Comparison of ENCODE assay signal across 15 cellular contexts in the genomic region with DNA sequence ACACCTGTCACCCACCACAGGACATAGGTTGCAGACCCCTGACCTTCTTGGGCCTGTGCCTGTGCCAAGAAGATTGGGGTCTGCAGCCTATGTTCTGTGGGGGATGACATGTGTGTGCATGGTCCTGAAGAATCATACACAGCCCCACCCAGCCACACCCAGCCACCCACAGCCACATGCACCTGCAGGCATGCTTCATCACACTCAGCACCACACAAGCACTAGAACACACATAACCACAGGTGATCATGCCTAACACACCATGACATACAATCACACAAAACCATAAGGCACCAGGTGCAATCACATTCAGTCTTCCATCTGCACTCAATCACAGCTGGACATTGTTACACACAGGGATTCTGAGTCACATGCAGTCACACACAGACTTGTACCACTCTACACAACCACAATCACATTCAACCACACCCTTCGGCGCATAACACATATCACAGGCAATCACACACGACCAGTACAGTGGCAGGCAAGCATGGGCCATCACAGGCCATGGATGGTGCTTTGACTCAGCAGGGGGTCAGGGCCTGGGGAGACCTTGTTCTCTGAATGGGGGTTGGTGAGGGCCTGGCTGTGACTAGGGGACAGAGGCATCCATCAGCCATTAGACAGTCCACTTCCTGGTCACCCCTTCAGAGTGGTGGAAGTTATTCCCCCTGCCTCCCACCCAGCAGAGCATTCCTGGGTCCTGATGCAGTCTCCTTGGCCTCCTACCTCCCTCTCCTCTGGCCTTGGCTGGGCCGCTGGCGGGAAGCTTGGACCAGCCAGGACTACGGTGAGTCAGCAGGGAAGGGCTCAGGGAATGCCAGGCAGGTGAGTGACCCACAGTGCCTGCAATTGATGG. TPM values are rescaled to one million over a fixed set of nuclear protein-coding genes. Genes with fewer than 3 reads are reported as not detected.
DNase-seq lines count a peak whose midpoint lies in the region; ATAC-seq, FAIRE-seq and TF ChIP-seq lines count a peak whose summit lies in the region.
"Had no signal": no experiment of that assay in that cellular context is flagged by ENCODE, and none has a peak within 500 bp of the region (broad histone marks: within the 10 kb centered on the region; RNA-seq: fewer than 3 reads in every experiment).

No MANE protein-coding gene starts in this region.

- no peak overlapping the region for H2AFZ ChIP-seq in HepG2 (ENCODE audit: low read length)

- TF ChIP-seq CTCF in A549 (IDR thresholded peaks at IDR 0.05): no peak
- TF ChIP-seq CTCF in HepG2 (CRISPR knock-in tag; IDR thresholded peaks at IDR 0.05): no peak

- no peak overlapping the region for H3K9ac ChIP-seq in HepG2 (ENCODE audit: insufficient read depth, low read depth, low read length)

- intact Hi-C loops in HepG2 (cut with micrococcal nuclease; ENCODE audit: unreplicated experiment): no loop called here

- CTCF ChIA-PET in A549 (lab: Yijun Ruan, JAX) (interaction anchor here (1.7 to 3.2 kb wide), 3 partner anchors 15 to 31 kb away, joined by 3 to 26 read pairs (median 12); no protein-coding TSS in a partner anchor), HepG2 (lab: Yijun Ruan, JAX; ENCODE audit: low intra/inter-chr PET ratio, low total read pairs) (no interaction called here)

- DNase-seq in A549 (ENCODE audit: low read depth in 1 of 2, low spot score in 1 of 2) (peak in 1 of 2 experiments; percentile 45), HCEC 1CT (peak; percentile 40), HepG2 (ENCODE audit: low spot score) (no peak), GM12892 (ENCODE audit: insufficient read length) (no peak)
- DNase-seq in activated CD4-positive, CD25-positive, alpha-beta regulatory T cell treated with anti-CD3 and anti-CD28 coated beads, Interleukin-2, amount 50 U/mL, for 72 hours: peak; percentile 29
- no peak for DNase-seq in stimulated activated naive CD4-positive, alpha-beta T cell (lab: John Stamatoyannopoulos, UW)
- DNase-seq: activated T-cell treated with anti-CD3 and anti-CD28 coated beads, Interleukin-2, amount 50 U/mL, for 4 hours; cerebellar nuclear complex; stimulated activated CD4-positive, alpha-beta T cell treated with anti-CD3 and anti-CD28 coated beads, Interleukin-4, amount 100 ng/mL, for 1 hour had no signal

- FAIRE-seq in A549 (lab: Jason Lieb, UNC): no peak
- no peak for FAIRE-seq in HepG2 (lab: Jason Lieb, UNC)
- no peak for FAIRE-seq in GM12892 (lab: Jason Lieb, UNC)

- ATAC-seq in A549 (peak; percentile 75 to 88; a peak in 5 of 6 replicates), HepG2 (peak; percentile 57), GM21737 (IDR thresholded peaks at IDR 0.05; ENCODE audit: unreplicated experiment) (no peak), GM19023 (IDR thresholded peaks at IDR 0.05; ENCODE audit: unreplicated experiment) (no peak)
- ATAC-seq: activated T-cell treated with anti-CD3 and anti-CD28 coated beads, Interleukin-2, amount 50 U/mL, for 4 hours had no signal

- no peak overlapping the region for H3K4me3 ChIP-seq in A549
- no peak overlapping the region for H3K4me3 ChIP-seq in HepG2 (replicated peaks in 1 of 3; ENCODE audit: insufficient read depth in 1 of 3, low read depth in 2 of 3, low read length in 3 of 3)

- no peaks in the 10 kb centered on the region for H3K36me3 ChIP-seq in HepG2 (replicated peaks in 1 of 2; ENCODE audit: control insufficient read depth in 1 of 2, insufficient read depth in 2 of 2, low read length in 2 of 2)

- H3K79me2 ChIP-seq in HepG2 (ENCODE audit: insufficient read depth, low read length): no peaks in the 10 kb centered on the region

- H3K4me1 ChIP-seq in A549 (peaks cover 18% of the 10 kb centered on the region), HepG2 (ENCODE audit: insufficient read depth, low read length) (no peaks in the 10 kb centered on the region)

- H3K27ac ChIP-seq in A549 (peak overlapping the region; percentile 60 to 86), HepG2 (ENCODE audit: extremely low read length, insufficient read depth, low read length) (no peak overlapping the region)

- no peak for TF ChIP-seq RAD21 in A549 (conservative IDR thresholded peaks at IDR 0.05 in 1 of 2, IDR thresholded peaks at IDR 0.05 in 1 of 2)
- no peak for TF ChIP-seq RAD21 in HepG2 (CRISPR knock-in tag; IDR thresholded peaks at IDR 0.05)

- TF ChIP-seq POLR2A in A549 (IDR thresholded peaks at IDR 0.05; ENCODE audit: low read length) (no peak), HepG2 (IDR thresholded peaks at IDR 0.05; ENCODE audit: insufficient read depth in 1 of 2, low read depth in 2 of 2, low read length in 2 of 2) (no peak), GM12892 (IDR thresholded peaks at IDR 0.05; ENCODE audit: low read depth, low read length) (no peak)

- BruUV-seq in HepG2 (replicated peaks; lab: Mats Ljungman, UMichigan): no TSS peak

- POLR2A ChIA-PET in A549 (lab: Yijun Ruan, JAX): interaction anchor here (0.8 kb wide), 1 partner anchor 260 kb away, joined by 3 read pairs; the partner anchor contains the start of gene GNAI3
- POLR2A ChIA-PET in HepG2 (lab: Yijun Ruan, JAX): no interaction called here

- peaks cover 0 to 4% of the 10 kb centered on the region in 2 experiments; a peak in 2 of 5 replicates for H3K27me3 ChIP-seq in HepG2 (ENCODE audit: control insufficient read depth in 1 of 2, insufficient read depth in 2 of 2, low read length in 2 of 2)

- H3K9me3 ChIP-seq in A549 (no peaks in the 10 kb centered on the region), HepG2 (ENCODE audit: low read length) (no peaks in the 10 kb centered on the region)

- 74% methylated on average over 3 of the region's 6 CpGs for WGBS in A549 (ENCODE audit: missing lambda C conversion rate)
- WGBS in HepG2 (ENCODE audit: low lambda C conversion rate): 48% methylated on average over 4 of the region's 6 CpGs

- H3K4me2 ChIP-seq in A549 (peak overlapping the region; percentile 27), HepG2 (ENCODE audit: low read depth, low read length) (no peak overlapping the region)

- TF ChIP-seq EP300 in A549 (IDR thresholded peaks at IDR 0.05) (no peak), HepG2 (IDR thresholded peaks at IDR 0.05; ENCODE audit: low read depth in 2 of 2, low read length in 2 of 2) (no peak), HepG2 (CRISPR knock-in tag; IDR thresholded peaks at IDR 0.05; ENCODE audit: borderline replicate concordance) (no peak)

- H4K20me1 ChIP-seq in HepG2 (ENCODE audit: insufficient read depth, low read length): no peaks in the 10 kb centered on the region

- in situ Hi-C loops in HepG2 (cut with HindIII; ENCODE audit: extremely low pct_ligation_motif_present, low pct_unique_long_range_greater_than_20kb): no loop called here

TF ChIP-seq in A549, 52 proteins besides CTCF, POLR2A, EP300 and RAD21 (continues in another document):
- no peak for TF ChIP-seq CHD4 (IDR thresholded peaks at IDR 0.05; ENCODE audit: borderline replicate concordance)
- no peak for TF ChIP-seq FOSL2 (IDR thresholded peaks at IDR 0.05)
- peak; percentile 43 for TF ChIP-seq FOSL2 (CRISPR knock-in tag; IDR thresholded peaks at IDR 0.05)
- 0 out of 2 replicates have a peak, but pooled peaks have one; percentile 32 for TF ChIP-seq GATA3 (IDR thresholded peaks at IDR 0.05; ENCODE audit: borderline replicate concordance)

TF ChIP-seq in HepG2, 621 proteins besides CTCF, POLR2A, EP300 and RAD21 (continues in another document):
- TF ChIP-seq ZFY (CRISPR knock-in tag; IDR thresholded peaks at IDR 0.05): no peak
- TF ChIP-seq NCOA2 (CRISPR knock-in tag; IDR thresholded peaks at IDR 0.05): no peak
- no peak for TF ChIP-seq ZNF619 (CRISPR knock-in tag; IDR thresholded peaks at IDR 0.05)
- TF ChIP-seq PAX8 (CRISPR knock-in tag; IDR thresholded peaks at IDR 0.05; ENCODE audit: borderline replicate concordance): no peak

RNA-seq across cellular contexts. Expression of gene EPS8L3, which starts 44.3 kb away (rescaled TPM):
- polyA plus RNA-seq in A549 (2011; rRNA removed) (5.1 and 7.4 TPM in 2 replicates), A549 (2017; fragmentation: RNase III; extraction: RNeasy Plus Mini Kit Qiagen cat#74134 plus additional on column Dnase treatment) (1.4 to 3.3 TPM (median 2.4 TPM) in 3 replicates), HepG2 (2011; rRNA removed) (106 and 127 TPM in 2 replicates)
- polyA plus RNA-seq in A549 (2012; cell fraction: cytosol; rRNA removed): 1.3 and 1.5 TPM in 2 replicates
- polyA plus RNA-seq in A549 (2012; cell fraction: nucleus; rRNA removed): 8.6 and 9.1 TPM in 2 replicates
- 7.1 and 7.4 TPM in 2 replicates for polyA minus RNA-seq in A549 (2011; rRNA and poly(A)+ RNA removed)
- 7.6 and 18.2 TPM in 2 replicates for total RNA-seq in HepG2 (2016; rRNA removed; fragmentation: Illumina TruSeq; extraction: Trizol)
- total RNA-seq in HepG2 (2016; cell fraction: cytosol; rRNA removed; fragmentation: Illumina TruSeq; extraction: Trizol; ENCODE audit: low read depth): 3.1 and 3.5 TPM in 2 replicates
- total RNA-seq in HepG2 (2016; cell fraction: insoluble cytoplasmic fraction; rRNA removed; fragmentation: Illumina TruSeq; extraction: Trizol): 6.3 and 18.1 TPM in 2 replicates
- 4.6 and 5.1 TPM in 2 replicates for total RNA-seq in HepG2 (2016; cell fraction: membrane; rRNA removed; fragmentation: Illumina TruSeq; extraction: Trizol)
- 21.5 and 27.6 TPM in 2 replicates for total RNA-seq in HepG2 (2016; cell fraction: nucleus; rRNA removed; fragmentation: Illumina TruSeq; extraction: Trizol)
- 24.6 and 30.4 TPM in 2 replicates for polyA plus RNA-seq in HepG2 (2011; cell fraction: cytosol; rRNA removed)
- polyA plus RNA-seq in HepG2 (2011; cell fraction: nucleus; rRNA removed): 854 and 1,047 TPM in 2 replicates
- polyA plus RNA-seq in HepG2 (2012): 79.1 and 95.8 TPM in 2 replicates
- polyA plus RNA-seq in HepG2 (2016; cell fraction: cytosol; fragmentation: Illumina TruSeq; extraction: Trizol; ENCODE audit: low read depth): 3.0 and 3.7 TPM in 2 replicates
- polyA plus RNA-seq in HepG2 (2016; cell fraction: insoluble cytoplasmic fraction; fragmentation: Illumina TruSeq; extraction: Trizol; ENCODE audit: low read depth): 11.9 and 13.8 TPM in 2 replicates
- 4.6 and 5.0 TPM in 2 replicates for polyA plus RNA-seq in HepG2 (2016; cell fraction: membrane; fragmentation: Illumina TruSeq; extraction: Trizol; ENCODE audit: low read depth)
- polyA plus RNA-seq in HepG2 (2016; cell fraction: nucleus; fragmentation: Illumina TruSeq; extraction: Trizol; ENCODE audit: insufficient read depth, low read depth): 139 and 140 TPM in 2 replicates
- polyA minus RNA-seq in HepG2 (2011; rRNA and poly(A)+ RNA removed; ENCODE audit: low replicate concordance): 2.2 and 43.5 TPM in 2 replicates
- 15.7 and 17.0 TPM in 2 replicates for polyA minus RNA-seq in HepG2 (2011; cell fraction: cytosol; rRNA and poly(A)+ RNA removed)
- polyA minus RNA-seq in HepG2 (2011; cell fraction: nucleus; rRNA and poly(A)+ RNA removed): 107 and 127 TPM in 2 replicates
- not detected for polyA plus RNA-seq in GM12892 (2012; ENCODE audit: missing spikeins)
- total RNA-seq: activated T-cell treated with anti-CD3 and anti-CD28 coated beads, Interleukin-2, amount 50 U/mL, for 4 hours; OCI-LY7; osteocyte; temporal lobe had no signal
- polyA plus RNA-seq: CD14-positive monocyte had no signal

Comparison
In these comparisons a context has a peak if more than half of its experiments do, and no peak if none do; other contexts are left out.
1. ATAC-seq: peak in A549 (2 of 2) and HepG2 (single experiment); none in GM21737 (single experiment) and GM19023 (single experiment).
2. DNase-seq: peak in HCEC 1CT (single experiment) and activated CD4-positive, CD25-positive, alpha-beta regulatory T cell treated with anti-CD3 and anti-CD28 coated beads, Interleukin-2, amount 50 U/mL, for 72 hours (single experiment); none in HepG2 (single experiment), stimulated activated naive CD4-positive, alpha-beta T cell (0 of 6) and GM12892 (single experiment).